Comparison of ENCODE assay signal across 33 cellular contexts in genomic region chr6:163021054-163021453, GRCh38.
"Had no signal": no experiment of that assay in that cellular context is flagged by ENCODE, and none has a peak within 500 bp of the region (broad histone marks: within the 10 kb centered on the region; RNA-seq: fewer than 3 reads in every experiment).

No MANE protein-coding gene starts in this region.

- H3K27ac Mint-ChIP-seq: activated B cell treated with CpG ODN at 0.5 μM for 24 hours; activated CD8-positive, alpha-beta T cell treated with anti-CD3 and anti-CD28 coated beads for 36 hours; activated naive CD8-positive, alpha-beta T cell; activated T-helper 17 cell treated with anti-CD3 and anti-CD28 coated beads, Interleukin-2, amount 50 U/mL, for 72 hours; endodermal cell; T-cell; T-helper 1 cell treated with Interleukin-12 subunit alpha and Interleukin-12 subunit beta and Interleukin-4 antibody, amounts not matched to agents 30 μg/mL and 1 μg/mL, for 36 hours had no signal

- H3K27ac ChIP-seq: body of pancreas, breast epithelium, cardiac muscle cell, colonic mucosa, foreskin keratinocyte, gastrocnemius medialis, heart left ventricle, WERI-Rb-1 had no signal

- H3K4me1 ChIP-seq: body of pancreas, breast epithelium, colonic mucosa, foreskin keratinocyte, gastrocnemius medialis had no signal

- DNase-seq: activated B cell treated with CpG ODN at 0.5 μM for 24 hours; activated CD4-positive, alpha-beta T cell treated with anti-CD3 and anti-CD28 coated beads for 48 hours; activated CD4-positive, alpha-beta T cell treated with anti-CD3 and anti-CD28 coated beads, Interleukin-2, amount 50 U/mL, for 1 hour; activated CD4-positive, alpha-beta T cell treated with anti-CD3 and anti-CD28 coated beads, Interleukin-2, amount 50 U/mL, for 48 hours; activated CD8-positive, alpha-beta memory T cell treated with anti-CD3 and anti-CD28 coated beads for 24 hours; activated CD8-positive, alpha-beta T cell treated with anti-CD3 and anti-CD28 coated beads for 36 hours; activated effector memory CD4-positive, alpha-beta T cell treated with Interleukin-2 at 50 U/mL for 16 hours; activated gamma-delta T cell treated with Interleukin-2 at 50 U/mL for 16 hours; activated naive CD4-positive, alpha-beta T cell treated with anti-CD3 and anti-CD28 coated beads, Interleukin-2, amount 50 U/mL, for 16 hours; activated naive CD4-positive, alpha-beta T cell treated with Interleukin-2 at 50 U/mL for 16 hours; activated T-cell treated with anti-CD3 and anti-CD28 coated beads, Interleukin-2, amount 50 U/mL, for 4 hours; amniotic stem cell; anterior cingulate cortex; body of pancreas; central memory CD4-positive, alpha-beta T cell; cerebellar nuclear complex; colonic mucosa; effector CD8-positive, alpha-beta T cell; endodermal cell; foreskin keratinocyte; gastrocnemius medialis; glutamatergic neuron; heart left ventricle; T-cell; T1000; WERI-Rb-1 had no signal

- H3K36me3 Mint-ChIP-seq: T-cell had no signal

- H3K27me3 Mint-ChIP-seq: activated B cell treated with CpG ODN at 0.5 μM for 24 hours; activated CD8-positive, alpha-beta T cell treated with anti-CD3 and anti-CD28 coated beads for 36 hours had no signal

- H3K4me3 ChIP-seq: body of pancreas, breast epithelium, cardiac muscle cell, colonic mucosa, gastrocnemius medialis, heart left ventricle had no signal

- ATAC-seq: activated CD4-positive, CD25-positive, alpha-beta regulatory T cell treated with anti-CD3 and anti-CD28 coated beads, Interleukin-2, amount 50 U/mL, for 24 hours; activated CD8-positive, alpha-beta T cell treated with anti-CD3 and anti-CD28 coated beads for 36 hours; activated T-cell treated with anti-CD3 and anti-CD28 coated beads, Interleukin-2, amount 50 U/mL, for 4 hours; activated T-helper 17 cell treated with anti-CD3 and anti-CD28 coated beads, Interleukin-2, amount 50 U/mL, for 72 hours; body of pancreas; esophagus mucosa; foreskin keratinocyte; gastrocnemius medialis; heart left ventricle; T-cell had no signal

- H3K4me3 Mint-ChIP-seq: activated B cell treated with CpG ODN at 0.5 μM for 24 hours; activated CD8-positive, alpha-beta T cell treated with anti-CD3 and anti-CD28 coated beads for 36 hours; activated naive CD8-positive, alpha-beta T cell; activated T-cell treated with anti-CD3 and anti-CD28 coated beads, Interleukin-2, amount 50 U/mL, for 4 hours; activated T-helper 17 cell treated with anti-CD3 and anti-CD28 coated beads, Interleukin-2, amount 50 U/mL, for 72 hours; endodermal cell; T-cell; T-helper 1 cell treated with Interleukin-12 subunit alpha and Interleukin-12 subunit beta and Interleukin-4 antibody, amounts not matched to agents 30 μg/mL and 1 μg/mL, for 36 hours had no signal

- H3K27me3 ChIP-seq: body of pancreas, breast epithelium, cardiac muscle cell, colonic mucosa, foreskin keratinocyte, gastrocnemius medialis, heart left ventricle had no signal

- H3K4me1 Mint-ChIP-seq: activated B cell treated with CpG ODN at 0.5 μM for 24 hours; activated T-helper 17 cell treated with anti-CD3 and anti-CD28 coated beads, Interleukin-2, amount 50 U/mL, for 72 hours; endodermal cell; T-cell had no signal

- H3K9me3 ChIP-seq: colonic mucosa, gastrocnemius medialis had no signal

- H3K36me3 ChIP-seq: breast epithelium, cardiac muscle cell, colonic mucosa, gastrocnemius medialis, heart left ventricle, WERI-Rb-1 had no signal
